Comparison of ENCODE assay signal across 8 cellular contexts in genomic region chr10:125160856-125161569, GRCh38. TPM values are rescaled to one million over a fixed set of nuclear protein-coding genes. Genes with fewer than 3 reads are reported as not detected.
DNase-seq lines count a peak whose midpoint lies in the region; ATAC-seq and TF ChIP-seq lines count a peak whose summit lies in the region.

No MANE protein-coding gene starts in this region.

- H3K9me3 Mint-ChIP-seq in activated T-helper 2 cell treated with anti-CD3 and anti-CD28 coated beads, Interferon-gamma antibody, Interleukin-2, Interleukin-4, amounts not matched to agents 10 μg/mL and 5 μg/mL and 100 μg/mL, durations not matched to agents 14 hours and 24 hours and 36 hours, result no peaks in the 10 kb centered on the region
- H3K9me3 Mint-ChIP-seq in naive thymus-derived CD8-positive, alpha-beta T cell, result peaks cover 0 to 8% (median 0%) of the 10 kb centered on the region in 9 donors

- no peaks in the 10 kb centered on the region for H3K36me3 Mint-ChIP-seq in activated T-helper 2 cell treated with anti-CD3 and anti-CD28 coated beads, Interferon-gamma antibody, Interleukin-2, Interleukin-4, amounts not matched to agents 10 μg/mL and 5 μg/mL and 100 μg/mL, durations not matched to agents 14 hours and 24 hours and 36 hours (ENCODE audit: low read depth)
- H3K36me3 Mint-ChIP-seq in naive thymus-derived CD8-positive, alpha-beta T cell, result peaks cover 1 to 4% (median 3%) of the 10 kb centered on the region in 3 donors

- POLR2A ChIA-PET in naive thymus-derived CD8-positive, alpha-beta T cell (lab: Charles Lee), result interaction anchor here (0.6 kb wide), 1 partner anchor 1688 kb away, joined by 5 read pairs; no protein-coding TSS in a partner anchor

- peak overlapping the region; percentile 33 for H3K4me3 Mint-ChIP-seq in activated T-helper 2 cell treated with anti-CD3 and anti-CD28 coated beads, Interferon-gamma antibody, Interleukin-2, Interleukin-4, amounts not matched to agents 10 μg/mL and 5 μg/mL and 100 μg/mL, durations not matched to agents 14 hours and 24 hours and 36 hours (ENCODE audit: low read depth)
- peak overlapping the region in 9 of 10 donors; percentile 47 to 79 (median 65) for H3K4me3 Mint-ChIP-seq in naive thymus-derived CD8-positive, alpha-beta T cell

- TF ChIP-seq CTCF in GM13976 (IDR thresholded peaks at IDR 0.05; ENCODE audit: borderline replicate concordance, control extremely low read depth, extremely low read depth, insufficient read depth, missing control alignments), result peak; percentile 7
- no peak for TF ChIP-seq CTCF in foreskin fibroblast (IDR thresholded peaks at IDR 0.05; ENCODE audit: low read depth, low read length)

- peak overlapping the region; percentile 57 to 71 for H3K4me3 ChIP-seq in foreskin fibroblast (ENCODE audit: low read depth in 1 of 2, low read length in 2 of 2)

- DNase-seq in AML-193 (lab: John Stamatoyannopoulos, UW), result peak; percentile 17 to 43
- DNase-seq in GM13976 (ENCODE audit: low spot score), result peak; percentile 68
- DNase-seq in NCI-H345 (lab: John Stamatoyannopoulos, UW), result peak; percentile 80
- DNase-seq in activated T-helper 2 cell treated with anti-CD3 and anti-CD28 coated beads, Interferon-gamma antibody, Interleukin-2, Interleukin-4, amounts not matched to agents 10 μg/mL and 5 μg/mL and 100 μg/mL, durations not matched to agents 14 hours and 24 hours and 36 hours (ENCODE audit: low spot score), result no peak
- DNase-seq in foreskin fibroblast, result peak; percentile 83 to 95
- DNase-seq in naive thymus-derived CD8-positive, alpha-beta T cell, result no peak
- no peak for DNase-seq in central memory CD4-positive, alpha-beta T cell
- DNase-seq in T-helper 9 cell, result no peak

- intact Hi-C loops in activated T-helper 2 cell treated with anti-CD3 and anti-CD28 coated beads, Interferon-gamma antibody, Interleukin-2, Interleukin-4, amounts not matched to agents 10 μg/mL and 5 μg/mL and 100 μg/mL, durations not matched to agents 14 hours and 24 hours and 36 hours (cut with micrococcal nuclease), result no loop called here

- peaks cover 47% of the 10 kb centered on the region for H3K27me3 Mint-ChIP-seq in activated T-helper 2 cell treated with anti-CD3 and anti-CD28 coated beads, Interferon-gamma antibody, Interleukin-2, Interleukin-4, amounts not matched to agents 10 μg/mL and 5 μg/mL and 100 μg/mL, durations not matched to agents 14 hours and 24 hours and 36 hours (ENCODE audit: low read depth)
- peaks cover 21 to 49% (median 39%) of the 10 kb centered on the region in 5 donors for H3K27me3 Mint-ChIP-seq in naive thymus-derived CD8-positive, alpha-beta T cell

- peak; percentile 40 to 44 for ATAC-seq in naive thymus-derived CD8-positive, alpha-beta T cell

- H3K27ac Mint-ChIP-seq in activated T-helper 2 cell treated with anti-CD3 and anti-CD28 coated beads, Interferon-gamma antibody, Interleukin-2, Interleukin-4, amounts not matched to agents 10 μg/mL and 5 μg/mL and 100 μg/mL, durations not matched to agents 14 hours and 24 hours and 36 hours, result no peak overlapping the region
- no peak overlapping the region for H3K27ac Mint-ChIP-seq in naive thymus-derived CD8-positive, alpha-beta T cell

- in situ Hi-C loops in GM13976 (cut with MboI; ENCODE audit: low sequenced_read_pairs, unreplicated experiment), result no loop called here

- H3K4me1 Mint-ChIP-seq in activated T-helper 2 cell treated with anti-CD3 and anti-CD28 coated beads, Interferon-gamma antibody, Interleukin-2, Interleukin-4, amounts not matched to agents 10 μg/mL and 5 μg/mL and 100 μg/mL, durations not matched to agents 14 hours and 24 hours and 36 hours (ENCODE audit: low read depth), result peaks cover 3% of the 10 kb centered on the region
- H3K4me1 Mint-ChIP-seq in naive thymus-derived CD8-positive, alpha-beta T cell, result peaks cover 0 to 25% (median 3%) of the 10 kb centered on the region in 4 donors

RNA-seq across cellular contexts. Expression of gene CTBP2, which starts 0.7 kb away (rescaled TPM):
- 0.41 and 0.48 TPM in 2 replicates for total RNA-seq in activated T-helper 2 cell treated with anti-CD3 and anti-CD28 coated beads, Interferon-gamma antibody, Interleukin-2, Interleukin-4, amounts not matched to agents 10 μg/mL and 5 μg/mL and 100 μg/mL, durations not matched to agents 14 hours and 24 hours and 36 hours
- total RNA-seq in naive thymus-derived CD8-positive, alpha-beta T cell, result under 1 TPM; 0.33 to 0.99 TPM
- 1 to 10 TPM in 1 of 3 donors, under 1 TPM in 2; 0.05 to 3.1 (median 0.42) TPM for polyA plus RNA-seq in naive thymus-derived CD8-positive, alpha-beta T cell

Comparison
In these comparisons a context has a peak if more than half of its experiments do, and no peak if none do; other contexts are left out.
1. DNase-seq: peak in AML-193 (2 of 2), GM13976 (single experiment), NCI-H345 (single experiment) and foreskin fibroblast (2 of 2); none in activated T-helper 2 cell treated with anti-CD3 and anti-CD28 coated beads, Interferon-gamma antibody, Interleukin-2, Interleukin-4, amounts not matched to agents 10 μg/mL and 5 μg/mL and 100 μg/mL, durations not matched to agents 14 hours and 24 hours and 36 hours (single experiment), naive thymus-derived CD8-positive, alpha-beta T cell (0 of 10), central memory CD4-positive, alpha-beta T cell (single experiment) and T-helper 9 cell (single experiment).